ENCODE assay signal across 21 cellular contexts in the genomic region with DNA sequence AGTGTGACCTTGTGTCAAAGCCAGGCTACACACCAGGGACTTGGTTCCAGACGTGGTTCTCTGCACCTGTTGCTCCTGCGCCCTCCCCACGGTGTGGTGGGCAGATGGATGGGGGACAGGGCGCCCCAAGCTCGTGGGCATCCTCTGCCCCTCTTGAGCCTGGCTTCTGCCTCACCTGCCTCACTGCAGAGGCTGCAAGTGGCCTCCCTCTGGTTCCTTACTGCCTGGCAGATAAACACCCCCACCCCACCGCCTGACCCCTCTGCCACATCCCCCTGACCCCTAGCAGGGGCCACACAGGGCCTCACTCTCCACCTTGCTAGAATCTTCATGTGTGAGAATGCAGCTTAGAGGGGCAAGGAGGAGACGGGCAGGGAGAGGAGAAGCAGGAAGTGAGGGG.
A peak's percentile ranks its signal among the peaks of the same experiment; 100 is the strongest.
DNase-seq lines count a peak whose midpoint lies in the region; ATAC-seq lines count a peak whose summit lies in the region.
"Had no signal": no experiment of that assay in that cellular context is flagged by ENCODE, and none has a peak within 500 bp of the region (broad histone marks: within the 10 kb centered on the region; RNA-seq: fewer than 3 reads in every experiment).

No MANE protein-coding gene starts in this region.

- H3K36me3 ChIP-seq in NT2/D1 (ENCODE audit: insufficient read depth, insufficient read length, low read length), result no peaks in the 10 kb centered on the region
- H3K36me3 ChIP-seq in neuronal stem cell (replicated peaks in 1 of 2; ENCODE audit: control insufficient read depth in 2 of 2, insufficient read depth in 2 of 2, low read length in 2 of 2), result no peaks in the 10 kb centered on the region
- H3K36me3 ChIP-seq: BE2C, BLaER1 had no signal

- no peak overlapping the region for H3K4me3 ChIP-seq in NT2/D1 (ENCODE audit: insufficient read length, low read depth)
- no peak overlapping the region for H3K4me3 ChIP-seq in neuronal stem cell (ENCODE audit: low read length in 2 of 2)
- H3K4me3 ChIP-seq: BLaER1, GM12878 had no signal

- no peak overlapping the region for H3K14ac ChIP-seq in neuronal stem cell (ENCODE audit: low read length)

- H3K23ac ChIP-seq in neuronal stem cell (ENCODE audit: low read depth, low read length, poor library complexity), result peak overlapping the region; percentile 19

- no peak overlapping the region for H4K8ac ChIP-seq in neuronal stem cell (ENCODE audit: low read depth, low read length)

- no peak overlapping the region for H2BK120ac ChIP-seq in neuronal stem cell (ENCODE audit: low read depth, low read length)

- peak overlapping the region; percentile 61 for H2AK5ac ChIP-seq in neuronal stem cell (ENCODE audit: low read depth, low read length)

- H3K79me1 ChIP-seq in neuronal stem cell (ENCODE audit: low read depth, low read length), result no peaks in the 10 kb centered on the region

- H3K27ac ChIP-seq in neuronal stem cell (replicated peaks; ENCODE audit: low read length), result no peak overlapping the region
- H3K27ac ChIP-seq: BLaER1 had no signal

- no peak overlapping the region for H2BK15ac ChIP-seq in neuronal stem cell (ENCODE audit: low read length)

- H4K91ac ChIP-seq in neuronal stem cell (ENCODE audit: low read depth, low read length, poor library complexity), result no peak overlapping the region

- H2AFZ ChIP-seq in neuronal stem cell (ENCODE audit: low read length), result no peak overlapping the region

- no peak overlapping the region for H3K4me2 ChIP-seq in neuronal stem cell (ENCODE audit: insufficient read depth, low read length, poor library complexity, severe bottlenecking)
- H3K4me2 ChIP-seq: BLaER1 had no signal

- H2BK12ac ChIP-seq in neuronal stem cell (ENCODE audit: low read length), result no peak overlapping the region

- H3K4ac ChIP-seq in neuronal stem cell (ENCODE audit: low read length), result no peak overlapping the region

- H3K4me1 ChIP-seq in NT2/D1 (ENCODE audit: insufficient read depth, insufficient read length), result peaks cover 6% of the 10 kb centered on the region
- peaks cover 0 to 7% of the 10 kb centered on the region in 2 donors for H3K4me1 ChIP-seq in neuronal stem cell (ENCODE audit: control insufficient read depth in 2 of 2, insufficient read depth in 1 of 2, low read depth in 1 of 2, low read length in 2 of 2)
- H3K4me1 ChIP-seq: BE2C had no signal

- no peaks in the 10 kb centered on the region for H3K27me3 ChIP-seq in NT2/D1 (ENCODE audit: insufficient read depth, insufficient read length)
- H3K27me3 ChIP-seq in neuronal stem cell (ENCODE audit: control insufficient read depth in 3 of 3, insufficient read depth in 3 of 3, low read depth in 1 of 3, low read length in 3 of 3), result peaks cover 0 to 2% (median 0%) of the 10 kb centered on the region in 3 experiments
- H3K27me3 ChIP-seq: BLaER1 had no signal

- DNase-seq in NT2/D1 (ENCODE audit: low read depth, low spot score) (no peak), neuronal stem cell (ENCODE audit: low spot score) (no peak), mesenteric fat pad (ENCODE audit: low spot score) (no peak)
- DNase-seq in activated T-cell treated with anti-CD3 and anti-CD28 coated beads, Interleukin-2, amount 50 U/mL, for 48 hours, result no peak
- DNase-seq: 8988T; ACHN; BE2C; C1 segment of cervical spinal cord; CD4-positive, alpha-beta memory T cell; CD4-positive, CD25-positive, alpha-beta regulatory T cell; CD8-positive, alpha-beta memory T cell; COR-L47; DMS 273 treated with DMSO at 0.1 percent for 48 hours; DMS153; DMS79; DND-41; EL; GDM1 had no signal

- no CpG with 5 or more reads among the region's 7 CpGs for WGBS in neuronal stem cell (ENCODE audit: extremely low coverage in 2 of 2, insufficient read length in 2 of 2, insufficient replicate concordance in 1 of 2), 2 donors

- H3K9ac ChIP-seq in NT2/D1 (ENCODE audit: insufficient read length, low read depth) (peak overlapping the region; percentile 4), neuronal stem cell (ENCODE audit: low read depth, low read length, poor library complexity) (peak overlapping the region; percentile 77)
- H3K9ac ChIP-seq: BLaER1 had no signal

- H3K9me3 ChIP-seq in NT2/D1 (ENCODE audit: insufficient read depth, low read length) (no peaks in the 10 kb centered on the region), neuronal stem cell (replicated peaks in 1 of 2; ENCODE audit: control insufficient read depth in 2 of 2, insufficient read depth in 1 of 2, low read depth in 1 of 2, low read length in 2 of 2) (no peaks in the 10 kb centered on the region)
- H3K9me3 ChIP-seq: BE2C had no signal

- no peak for ATAC-seq in HG02571 (IDR thresholded peaks at IDR 0.05; ENCODE audit: unreplicated experiment)
- ATAC-seq: GM12878 had no signal

- H3K18ac ChIP-seq in neuronal stem cell (ENCODE audit: low read length), result peak overlapping the region; percentile 71

- no peak overlapping the region for H2BK5ac ChIP-seq in neuronal stem cell (ENCODE audit: low read length)
